Comparison of ENCODE assay signal across 9 cellular contexts in genomic region chr9:19464764-19465570, GRCh38. TPM values are rescaled to one million over a fixed set of nuclear protein-coding genes. Genes with fewer than 3 reads are reported as not detected.
DNase-seq lines count a peak whose midpoint lies in the region; ATAC-seq, FAIRE-seq and TF ChIP-seq lines count a peak whose summit lies in the region.
"Had no signal": no experiment of that assay in that cellular context is flagged by ENCODE, and none has a peak within 500 bp of the region (broad histone marks: within the 10 kb centered on the region; RNA-seq: fewer than 3 reads in every experiment).

No MANE protein-coding gene starts in this region.

- H3K27me3 ChIP-seq in Panc1 (ENCODE audit: control insufficient read depth, insufficient read depth, low read length) = no peaks in the 10 kb centered on the region
- peaks cover 19% of the 10 kb centered on the region for H3K27me3 ChIP-seq in neutrophil
- H3K27me3 ChIP-seq in stomach smooth muscle (ENCODE audit: control insufficient read depth in 1 of 2, insufficient read depth in 2 of 2, low read length in 2 of 2) = no peaks in the 10 kb centered on the region

- in situ Hi-C loops in Panc1 (cut with HindIII; ENCODE audit: low pct_unique_long_range_greater_than_20kb, low sequenced_read_pairs) = no loop called here

- intact Hi-C loops in Panc1 (cut with micrococcal nuclease; ENCODE audit: unreplicated experiment) = no loop called here

- TF ChIP-seq CTCF in Panc1 (IDR thresholded peaks at IDR 0.05) (peak; percentile 80), neutrophil (IDR thresholded peaks at IDR 0.05) (peak; percentile 58)

- DNase-seq in C1 segment of cervical spinal cord (lab: John Stamatoyannopoulos, UW) (peak in 12 of 14 donors; percentile 35 to 90 (median 53)), Panc1 (ENCODE audit: low read depth, low spot score) (no peak), frontal cortex (ENCODE audit: low spot score in 2 of 2) (peak; percentile 87 to 90)
- peak; percentile 61 for DNase-seq in activated effector memory CD4-positive, alpha-beta T cell treated with Interleukin-2 at 50 U/mL for 16 hours

- H3K9me3 ChIP-seq in Panc1 (ENCODE audit: control insufficient read depth, insufficient read depth, low read depth, low read length) = no peaks in the 10 kb centered on the region
- no peaks in the 10 kb centered on the region for H3K9me3 ChIP-seq in neutrophil
- H3K9me3 ChIP-seq in stomach smooth muscle (ENCODE audit: control insufficient read depth in 2 of 2, low read length in 2 of 2) = no peaks in the 10 kb centered on the region

- H3K27ac ChIP-seq in Panc1 (ENCODE audit: low read length) (no peak overlapping the region), neutrophil (no peak overlapping the region), stomach smooth muscle (ENCODE audit: low read length) (no peak overlapping the region)

- H3K36me3 ChIP-seq in Panc1 (ENCODE audit: control insufficient read depth, insufficient read depth, low read length) (no peaks in the 10 kb centered on the region), neutrophil (no peaks in the 10 kb centered on the region), stomach smooth muscle (ENCODE audit: control insufficient read depth in 2 of 2, insufficient read depth in 2 of 2, low read length in 2 of 2) (no peaks in the 10 kb centered on the region)

- H3K4me1 ChIP-seq in Panc1 (ENCODE audit: control insufficient read depth, insufficient read depth, low read length) (no peaks in the 10 kb centered on the region; the same call in 1 of the 2 replicates), neutrophil (ENCODE audit: control insufficient read depth in 1 of 2, insufficient read depth in 1 of 2, low read depth in 1 of 2, low read length in 1 of 2) (peaks cover 2 to 9% of the 10 kb centered on the region in 2 experiments), stomach smooth muscle (ENCODE audit: control insufficient read depth, insufficient read depth, low read length) (peaks cover 6% of the 10 kb centered on the region)

- no peak for FAIRE-seq in frontal cortex (lab: Jason Lieb, UNC)
- FAIRE-seq: TTC549 had no signal

- H3K4me3 ChIP-seq in Panc1 (ENCODE audit: low read depth in 2 of 2, low read length in 2 of 2) (peak overlapping the region; percentile 27 to 33), neutrophil (ENCODE audit: low read depth in 1 of 2, low read length in 1 of 2) (peak overlapping the region in 1 of 2 experiments; percentile 32), stomach smooth muscle (ENCODE audit: low read length in 2 of 2) (peak overlapping the region; percentile 47 to 68)

- ATAC-seq in GM19324 (IDR thresholded peaks at IDR 0.05; ENCODE audit: low FRiP score, unreplicated experiment) (peak; percentile 95), HG03439 (IDR thresholded peaks at IDR 0.05; ENCODE audit: unreplicated experiment) (peak; percentile 95), Panc1 (peak; percentile 97)

- CTCF ChIA-PET in Panc1 (lab: Charles Lee) = interaction anchor here (0.6 to 0.9 kb wide), 3 partner anchors 21 to 377 kb away, joined by 3 to 7 read pairs (median 3); no protein-coding TSS in a partner anchor

- BruUV-seq in Panc1 (replicated peaks; lab: Mats Ljungman, UMichigan) = no TSS peak

- H3K9ac ChIP-seq in stomach smooth muscle (ENCODE audit: low read length in 2 of 2) = peak overlapping the region in 1 of 2 donors; percentile 66

- POLR2A ChIA-PET in Panc1 (lab: Charles Lee) = no interaction called here

RNA-seq across cellular contexts. Expression of gene ACER2, which starts 56.2 kb away (rescaled TPM):
- total RNA-seq in Panc1 (2021; ENCODE audit: unreplicated experiment) = 1.3 TPM
- 0.48 TPM for polyA plus RNA-seq in Panc1 (2012; ENCODE audit: insufficient read length)
- total RNA-seq in frontal cortex = 11.0 TPM
